In genomic region chr16:970379-970765, GRCh38 we compare ENCODE assay signal across 8 cellular contexts. TPM values are rescaled to one million over a fixed set of nuclear protein-coding genes. Genes with fewer than 3 reads are reported as not detected.
DNase-seq lines count a peak whose midpoint lies in the region; ATAC-seq, FAIRE-seq and TF ChIP-seq lines count a peak whose summit lies in the region.

No MANE protein-coding gene starts in this region.

- H3K27me3 ChIP-seq in heart right ventricle, result no peaks in the 10 kb centered on the region

- ATAC-seq in A549 (peak; percentile 37 to 57), GM21737 (IDR thresholded peaks at IDR 0.05; ENCODE audit: unreplicated experiment) (peak; percentile 24), T-cell (replicated peaks in 1 of 4) (peak in 3 of 4 experiments; percentile 40 to 53 (median 51)), heart right ventricle (peak in 5 of 8 donors; percentile 18 to 62 (median 25))

- H3K27ac ChIP-seq in A549 (peak overlapping the region; percentile 95 to 96), heart right ventricle (peak overlapping the region; percentile 51 to 95 (median 83))

- FAIRE-seq in A549 (lab: Jason Lieb, UNC), result no peak

- WGBS in A549 (ENCODE audit: missing lambda C conversion rate), result 4% methylated on average over 14 of the region's 43 CpGs
- WGBS in heart right ventricle, 2 donors, result 1% methylated on average over 42 to 43 of the region's 43 CpGs

- H3K9me3 Mint-ChIP-seq in T-cell (no peaks in the 10 kb centered on the region), endothelial cell (ENCODE audit: unreplicated experiment) (no peaks in the 10 kb centered on the region)

- H3K36me3 ChIP-seq in heart right ventricle, result peaks cover 0 to 28% (median 0%) of the 10 kb centered on the region in 9 donors

- H3K4me1 Mint-ChIP-seq in T-cell, result peaks cover 31 to 38% (median 32%) of the 10 kb centered on the region in 3 donors
- peaks cover 5% of the 10 kb centered on the region for H3K4me1 Mint-ChIP-seq in endothelial cell (ENCODE audit: unreplicated experiment)

- H3K4me1 ChIP-seq in A549 (0 out of 3 replicates have a peak, but pooled peaks cover 3% of the 10 kb centered on the region), heart right ventricle (peaks cover 9 to 34% (median 21%) of the 10 kb centered on the region in 9 donors)

- DNase-seq in A549 (ENCODE audit: low read depth in 1 of 2, low spot score in 1 of 2), result peak in 1 of 2 experiments; percentile 19
- no peak for DNase-seq in T-cell
- DNase-seq in heart right ventricle, result no peak
- DNase-seq in skeletal muscle cell (ENCODE audit: low read depth), result no peak
- no peak for DNase-seq in activated gamma-delta T cell (lab: John Stamatoyannopoulos, UW)
- no peak for DNase-seq in pons (ENCODE audit: low spot score)
- no peak for DNase-seq in endothelial cell (ENCODE audit: low spot score)

- H3K36me3 Mint-ChIP-seq in T-cell (peaks cover 13% of the 10 kb centered on the region), endothelial cell (ENCODE audit: low read depth, unreplicated experiment) (peaks cover 12% of the 10 kb centered on the region)

- peak overlapping the region; percentile 97 for H3K4me3 ChIP-seq in A549
- peak overlapping the region; percentile 65 to 99 (median 92) for H3K4me3 ChIP-seq in heart right ventricle
- H3K4me3 ChIP-seq in skeletal muscle cell (ENCODE audit: low read depth, low read length), result peak overlapping the region; percentile 79

- peak overlapping the region; percentile 82 for H3K4me2 ChIP-seq in A549

- H3K9me3 ChIP-seq in A549 (peaks cover 12% of the 10 kb centered on the region), heart right ventricle (peaks cover 0 to 8% (median 0%) of the 10 kb centered on the region in 11 donors)

- TF ChIP-seq EP300 in A549 (IDR thresholded peaks at IDR 0.05), result no peak

- H3K27ac Mint-ChIP-seq in T-cell, result peak overlapping the region in 1 of 2 donors; percentile 68
- no peak overlapping the region for H3K27ac Mint-ChIP-seq in endothelial cell (ENCODE audit: unreplicated experiment)

- POLR2A ChIA-PET in A549 (lab: Yijun Ruan, JAX) (interaction anchor here (0.9 kb wide), 1 partner anchor 27 kb away, joined by 4 read pairs; no protein-coding TSS in a partner anchor), T-cell (lab: Charles Lee) (no interaction called here)

- no peaks in the 10 kb centered on the region for H3K27me3 Mint-ChIP-seq in T-cell
- H3K27me3 Mint-ChIP-seq in endothelial cell (ENCODE audit: unreplicated experiment), result peaks cover 10% of the 10 kb centered on the region

- CTCF ChIA-PET in A549 (lab: Yijun Ruan, JAX), result interaction anchor here (0.6 to 1.1 kb wide), 3 partner anchors 85 to 109 kb away, joined by 3 to 6 read pairs (median 4); no protein-coding TSS in a partner anchor
- CTCF ChIA-PET in T-cell (lab: Charles Lee), result no interaction called here

- no peak for TF ChIP-seq POLR2A in A549 (IDR thresholded peaks at IDR 0.05; ENCODE audit: low read length)

- no peak for TF ChIP-seq RAD21 in A549 (conservative IDR thresholded peaks at IDR 0.05 in 1 of 2, IDR thresholded peaks at IDR 0.05 in 1 of 2)

- H3K4me3 Mint-ChIP-seq in T-cell (peak overlapping the region; percentile 74 to 83 (median 80)), endothelial cell (ENCODE audit: unreplicated experiment) (no peak overlapping the region)

- intact Hi-C loops in heart right ventricle (cut with DNase I), result no loop called here

- TF ChIP-seq CTCF in A549 (IDR thresholded peaks at IDR 0.05), result no peak
- TF ChIP-seq CTCF in heart right ventricle (IDR thresholded peaks at IDR 0.05), result no peak
- no peak for TF ChIP-seq CTCF in endothelial cell (IDR thresholded peaks at IDR 0.05; ENCODE audit: unreplicated experiment)

TF ChIP-seq in A549, 52 proteins besides CTCF, POLR2A, EP300 and RAD21:
- TF ChIP-seq EHMT2 (IDR thresholded peaks at IDR 0.05; ENCODE audit: low read depth) (no peak), CHD2 (IDR thresholded peaks at IDR 0.05; ENCODE audit: low read length, partially characterized antibody) (no peak)

RNA-seq across cellular contexts. Expression of gene LMF1, which starts 0.4 kb away (rescaled TPM):
- polyA plus RNA-seq in A549 (2011; rRNA removed), result 10.9 and 16.0 TPM in 2 replicates
- 4.1 and 7.4 TPM in 2 replicates for polyA plus RNA-seq in A549 (2012; cell fraction: cytosol; rRNA removed)
- 25.0 and 30.2 TPM in 2 replicates for polyA plus RNA-seq in A549 (2012; cell fraction: nucleus; rRNA removed)
- 8.5 to 10.6 TPM (median 8.8 TPM) in 3 replicates for polyA plus RNA-seq in A549 (2017; fragmentation: RNase III; extraction: RNeasy Plus Mini Kit Qiagen cat#74134 plus additional on column Dnase treatment)
- 33.5 and 56.4 TPM in 2 replicates for polyA minus RNA-seq in A549 (2011; rRNA and poly(A)+ RNA removed)
- 10 to 100 TPM; 46.6 to 59.4 (median 51.1) TPM for total RNA-seq in T-cell
- total RNA-seq in heart right ventricle, result 10 to 100 TPM in 2 of 10 donors, 1 to 10 TPM in 8; 5.7 to 14.2 (median 7.6) TPM
- 10 to 100 TPM in 1 of 2 donors, 1 to 10 TPM in 1; 5.1 to 15.4 TPM for polyA plus RNA-seq in heart right ventricle
- 21.7 TPM for total RNA-seq in endothelial cell (ENCODE audit: unreplicated experiment)

RNA-seq across cellular contexts. Expression of gene SOX8, which starts 11.2 kb away (rescaled TPM):
- 0.06 and 0.07 TPM in 2 replicates for polyA plus RNA-seq in A549 (2011; rRNA removed)
- 0.15 and 0.26 TPM in 2 replicates for polyA plus RNA-seq in A549 (2012; cell fraction: cytosol; rRNA removed)
- polyA plus RNA-seq in A549 (2012; cell fraction: nucleus; rRNA removed), result 0.31 and 0.41 TPM in 2 replicates
- 0.12 to 0.22 TPM (median 0.14 TPM) in 3 replicates for polyA plus RNA-seq in A549 (2017; fragmentation: RNase III; extraction: RNeasy Plus Mini Kit Qiagen cat#74134 plus additional on column Dnase treatment)
- not detected in 2 replicates for polyA minus RNA-seq in A549 (2011; rRNA and poly(A)+ RNA removed)
- 1 to 10 TPM; 4.7 to 5.9 (median 5.1) TPM for total RNA-seq in T-cell
- 1 to 10 TPM in 5 of 10 donors, under 1 TPM in 5; 0.35 to 2.3 (median 0.97) TPM for total RNA-seq in heart right ventricle
- 1 to 10 TPM in 1 of 2 donors, under 1 TPM in 1; 0.97 to 2.0 TPM for polyA plus RNA-seq in heart right ventricle
- total RNA-seq in endothelial cell (ENCODE audit: unreplicated experiment), result 4.3 TPM
